Comparison of ENCODE assay signal across 8 cellular contexts in the genomic region with DNA sequence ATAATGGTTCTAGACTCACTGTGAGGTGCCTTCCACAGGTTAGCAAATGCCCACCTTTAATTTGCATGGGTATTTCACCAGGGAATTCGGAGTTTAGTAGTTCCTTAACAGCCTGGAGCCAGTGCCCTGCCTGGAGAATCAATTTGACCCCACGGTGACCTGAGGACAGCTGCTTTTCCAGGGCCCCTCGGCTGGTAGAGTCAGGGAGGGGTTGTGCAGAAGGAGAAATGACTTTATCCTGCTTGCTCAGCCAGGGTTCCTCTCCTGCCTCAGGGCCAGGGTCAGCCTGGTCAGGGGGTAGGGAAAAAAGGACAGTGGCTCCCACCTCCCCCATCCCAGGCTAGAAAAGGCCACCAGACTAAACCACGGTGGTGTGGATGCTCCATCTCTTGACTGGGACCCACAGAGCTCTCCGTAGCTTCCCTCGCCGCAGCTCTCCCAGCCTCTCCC. TPM values are rescaled to one million over a fixed set of nuclear protein-coding genes. Genes with fewer than 3 reads are reported as not detected.
DNase-seq lines count a peak whose midpoint lies in the region; ATAC-seq and TF ChIP-seq lines count a peak whose summit lies in the region.

No MANE protein-coding gene starts in this region.

- DNase-seq in GM23248 (no peak), SJCRH30 (peak; percentile 49 to 65), esophagus squamous epithelium (lab: John Stamatoyannopoulos, UW) (no peak), gastrocnemius medialis (no peak), foreskin keratinocyte (no peak), SHP77 (lab: John Stamatoyannopoulos, UW) (no peak), pons (ENCODE audit: low spot score) (no peak), T1000 (lab: John Stamatoyannopoulos, UW) (no peak)

- H3K36me3 ChIP-seq in GM23248 (ENCODE audit: low read depth) (no peaks in the 10 kb centered on the region), SJCRH30 (no peaks in the 10 kb centered on the region), esophagus squamous epithelium (no peaks in the 10 kb centered on the region), gastrocnemius medialis (no peaks in the 10 kb centered on the region)

- 0 out of 2 replicates have a peak, but pooled peaks cover 7% of the 10 kb centered on the region for H3F3A ChIP-seq in GM23248 (ENCODE audit: insufficient read depth)

- H3K79me2 ChIP-seq in GM23248 (ENCODE audit: insufficient read depth) = no peaks in the 10 kb centered on the region

- 39 to 50% methylated on average over 7 of the region's 7 CpGs for WGBS in GM23248 (ENCODE audit: low coverage in 1 of 2, low lambda C conversion rate in 2 of 2, missing lambda C conversion rate in 2 of 2), 2 experiments
- 13% methylated on average over 3 of the region's 7 CpGs; no CpG with 5 or more reads in 1 of the 2 donors for WGBS in esophagus squamous epithelium, 2 donors

- in situ Hi-C loops in GM23248 (cut with MboI) (no loop called here), gastrocnemius medialis (cut with MboI; ENCODE audit: low sequenced_read_pairs in 4 of 4) (loop anchor here in 1 of 4 donors (10.0 kb wide), 1 partner anchor 74 kb away; no protein-coding TSS in a partner anchor)

- H3K27ac ChIP-seq in GM23248 (peak overlapping the region; percentile 17), SJCRH30 (peak overlapping the region; percentile 31; the same call in 1 of the 2 replicates), esophagus squamous epithelium (peak overlapping the region; percentile 57 to 93 (median 85)), gastrocnemius medialis (peak overlapping the region; percentile 76 to 85 (median 82)), foreskin keratinocyte (no peak overlapping the region)

- H3K4me1 ChIP-seq in GM23248 (ENCODE audit: insufficient read depth) (0 out of 2 replicates have a peak, but pooled peaks cover 8% of the 10 kb centered on the region), SJCRH30 (peaks cover 20% of the 10 kb centered on the region), esophagus squamous epithelium (peaks cover 22 to 52% (median 28%) of the 10 kb centered on the region in 3 donors), gastrocnemius medialis (peaks cover 27 to 54% of the 10 kb centered on the region in 2 donors), foreskin keratinocyte (no peaks in the 10 kb centered on the region)

- intact Hi-C loops in esophagus squamous epithelium (cut with DNase I) (loop anchor here (5.0 kb wide), 2 partner anchors 39 to 76 kb away; no protein-coding TSS in a partner anchor), gastrocnemius medialis (cut with DNase I; ENCODE audit: low total_unique reads) (loop anchor here (2.0 to 5.0 kb wide), 3 partner anchors 36 to 291 kb away; a partner anchor contains a TSS)

- H3K27me3 ChIP-seq in GM23248 (replicated peaks; ENCODE audit: insufficient read depth) (no peaks in the 10 kb centered on the region), SJCRH30 (no peaks in the 10 kb centered on the region), esophagus squamous epithelium (peaks cover 0 to 4% (median 0%) of the 10 kb centered on the region in 4 donors), gastrocnemius medialis (peaks cover 0 to 4% (median 0%) of the 10 kb centered on the region in 3 donors), foreskin keratinocyte (peaks cover 29% of the 10 kb centered on the region)

- no peaks in the 10 kb centered on the region for H4K20me1 ChIP-seq in GM23248 (ENCODE audit: insufficient read depth)

- H3K9ac ChIP-seq in GM23248 = peak overlapping the region; percentile 80

- H3K4me3 ChIP-seq in GM23248 (peak overlapping the region; percentile 72), SJCRH30 (peak overlapping the region; percentile 66), esophagus squamous epithelium (peak overlapping the region; percentile 40 to 74 (median 56)), gastrocnemius medialis (peak overlapping the region; percentile 57 to 81 (median 68))

- peak overlapping the region; percentile 61 for H3K4me2 ChIP-seq in GM23248 (ENCODE audit: unreplicated experiment)

- TF ChIP-seq CTCF in esophagus squamous epithelium (IDR thresholded peaks at IDR 0.05) (no peak), gastrocnemius medialis (IDR thresholded peaks at IDR 0.05 in 4 of 5, conservative IDR thresholded peaks at IDR 0.05 in 1 of 5) (no peak), foreskin keratinocyte (conservative IDR thresholded peaks at IDR 0.05) (no peak)

- H3K9me2 ChIP-seq in GM23248 (ENCODE audit: insufficient read depth) = no peaks in the 10 kb centered on the region

- H3K9me3 ChIP-seq in GM23248 (ENCODE audit: low read depth) (no peaks in the 10 kb centered on the region), SJCRH30 (replicated peaks) (no peaks in the 10 kb centered on the region), esophagus squamous epithelium (no peaks in the 10 kb centered on the region), gastrocnemius medialis (no peaks in the 10 kb centered on the region)

- H2AFZ ChIP-seq in GM23248 = peak overlapping the region; percentile 98

- ATAC-seq in gastrocnemius medialis = no peak
- no peak for ATAC-seq in foreskin keratinocyte

- TF ChIP-seq POLR2A in esophagus squamous epithelium (IDR thresholded peaks at IDR 0.05) (no peak), gastrocnemius medialis (IDR thresholded peaks at IDR 0.05) (no peak)

RNA-seq across cellular contexts. Expression of a gene that starts 12.0 kb away (rescaled TPM):
- not detected in 2 replicates for total RNA-seq in GM23248 (2014; rRNA removed; shearing (Covaris generic))
- polyA plus RNA-seq in GM23248 (2016; fragmentation: Nextera tagmentation; extraction: Ambion mirVana) (not detected in 2 replicates), foreskin keratinocyte (not detected in 2 replicates)
- 0.43 and 0.48 TPM in 2 replicates for total RNA-seq in SJCRH30 (2014; rRNA removed; shearing (Covaris generic))
- total RNA-seq in esophagus squamous epithelium (1 to 10 TPM in 3 of 4 donors, under 1 TPM in 1; 0.68 to 4.6 (median 1.3) TPM), gastrocnemius medialis (10 to 100 TPM in 2 of 4 donors, 1 to 10 TPM in 2; 5.9 to 15.7 (median 8.9) TPM), foreskin keratinocyte (not detected in 2 replicates)

RNA-seq across cellular contexts. Expression of a gene that starts 12.2 kb away (rescaled TPM):
- 65.8 and 74.4 TPM in 2 replicates for total RNA-seq in GM23248 (2014; rRNA removed; shearing (Covaris generic))
- polyA plus RNA-seq in GM23248 (2016; fragmentation: Nextera tagmentation; extraction: Ambion mirVana) = 43.8 and 47.2 TPM in 2 replicates
- 1.0 and 2.5 TPM in 2 replicates for total RNA-seq in SJCRH30 (2014; rRNA removed; shearing (Covaris generic))
- total RNA-seq in esophagus squamous epithelium = 10 to 100 TPM in 1 of 4 donors, 1 to 10 TPM in 2, under 1 TPM in 1; 0.76 to 16.1 (median 6.4) TPM
- 100 to 1,000 TPM in 3 of 4 donors, 10 to 100 TPM in 1; 93.4 to 320 (median 139) TPM for total RNA-seq in gastrocnemius medialis
- total RNA-seq in foreskin keratinocyte = 14.4 and 18.5 TPM in 2 replicates
- 16.2 and 21.7 TPM in 2 replicates for polyA plus RNA-seq in foreskin keratinocyte

RNA-seq across cellular contexts. Expression of a gene that starts 46.9 kb away (rescaled TPM):
- total RNA-seq in GM23248 (2014; rRNA removed; shearing (Covaris generic)) = 30.4 and 32.7 TPM in 2 replicates
- polyA plus RNA-seq in GM23248 (2016; fragmentation: Nextera tagmentation; extraction: Ambion mirVana) (15.8 and 16.4 TPM in 2 replicates), foreskin keratinocyte (10.4 and 11.4 TPM in 2 replicates)
- total RNA-seq in SJCRH30 (2014; rRNA removed; shearing (Covaris generic)) = 16.6 and 17.3 TPM in 2 replicates
- total RNA-seq in esophagus squamous epithelium (10 to 100 TPM; 17.4 to 25.9 (median 20.7) TPM), gastrocnemius medialis (10 to 100 TPM; 18.5 to 26.1 (median 19.3) TPM), foreskin keratinocyte (17.7 and 20.6 TPM in 2 replicates)

Comparison
In these comparisons a context has a peak if more than half of its experiments do, and no peak if none do; other contexts are left out.
1. DNase-seq: peak in SJCRH30 (2 of 2); none in GM23248 (single experiment), esophagus squamous epithelium (single experiment), gastrocnemius medialis (0 of 2), foreskin keratinocyte (0 of 2), SHP77 (0 of 2), pons (single experiment) and T1000 (single experiment).
2. Peak in every context shown above with its lines, with median percentiles within 50 percentile points of each other: H3K4me3 ChIP-seq.